In genomic region chr2:206143451-206143850, GRCh38 we compare ENCODE assay signal across 35 cellular contexts.
"Had no signal": no experiment of that assay in that cellular context is flagged by ENCODE, and none has a peak within 500 bp of the region (broad histone marks: within the 10 kb centered on the region; RNA-seq: fewer than 3 reads in every experiment).

No MANE protein-coding gene starts in this region.

- DNase-seq: activated B cell treated with CpG ODN at 0.5 μM for 24 hours; activated CD4-positive, alpha-beta memory T cell treated with anti-CD3 and anti-CD28 coated beads for 36 hours; activated CD4-positive, alpha-beta T cell treated with anti-CD3 and anti-CD28 coated beads for 4 hours; activated CD4-positive, alpha-beta T cell treated with anti-CD3 and anti-CD28 coated beads, Interleukin-2, amount 10 ng/mL, durations not matched to agents 24 days and 14 days; activated CD4-positive, alpha-beta T cell treated with anti-CD3 and anti-CD28 coated beads, Interleukin-2, amount 50 U/mL, for 1 hour; activated CD4-positive, alpha-beta T cell treated with anti-CD3 and anti-CD28 coated beads, Interleukin-2, amount 50 U/mL, for 4 hours; activated CD4-positive, CD25-positive, alpha-beta regulatory T cell treated with anti-CD3 and anti-CD28 coated beads, Interleukin-2, amount 50 U/mL, for 72 hours; activated CD8-positive, alpha-beta memory T cell treated with anti-CD3 and anti-CD28 coated beads, Interleukin-2, amount 50 U/mL, for 4 hours; activated CD8-positive, alpha-beta T cell treated with anti-CD3 and anti-CD28 coated beads for 36 hours; activated effector memory CD4-positive, alpha-beta T cell treated with Interleukin-2 at 50 U/mL for 16 hours; activated gamma-delta T cell; activated naive CD4-positive, alpha-beta T cell treated with anti-CD3 and anti-CD28 coated beads, Interleukin-2, amount 50 U/mL, for 16 hours; activated naive CD4-positive, alpha-beta T cell treated with Interleukin-2 at 50 U/mL for 16 hours; activated naive CD8-positive, alpha-beta T cell treated with anti-CD3 and anti-CD28 coated beads, Interleukin-2, amount 10 ng/mL, durations not matched to agents 7 days and 5 days; activated T-cell treated with anti-CD3 and anti-CD28 coated beads for 4 hours; activated T-cell treated with anti-CD3 and anti-CD28 coated beads, Interleukin-2, amount 50 U/mL, for 1 hour; activated T-cell treated with anti-CD3 and anti-CD28 coated beads, Interleukin-2, amount 50 U/mL, for 4 hours; activated T-cell treated with anti-CD3 and anti-CD28 coated beads, Interleukin-2, amount 50 U/mL, for 72 hours; adrenal gland; amniotic stem cell; aorta; body of pancreas; brain microvascular endothelial cell; cerebellar nuclear complex; T-helper 1 cell; T-helper 2 cell; T-helper 9 cell had no signal

- H3K27me3 Mint-ChIP-seq: activated B cell treated with CpG ODN at 0.5 μM for 24 hours; activated CD4-positive, alpha-beta memory T cell treated with anti-CD3 and anti-CD28 coated beads for 36 hours; activated CD4-positive, alpha-beta T cell treated with anti-CD3 and anti-CD28 coated beads, Interleukin-2, amount 10 ng/mL, durations not matched to agents 24 days and 14 days; activated CD8-positive, alpha-beta T cell treated with anti-CD3 and anti-CD28 coated beads for 36 hours; activated naive CD8-positive, alpha-beta T cell treated with anti-CD3 and anti-CD28 coated beads, Interleukin-2, amount 10 ng/mL, durations not matched to agents 7 days and 5 days; central memory CD8-positive, alpha-beta T cell had no signal

- ATAC-seq: activated CD8-positive, alpha-beta T cell treated with anti-CD3 and anti-CD28 coated beads for 36 hours; activated naive CD4-positive, alpha-beta T cell treated with anti-CD3 and anti-CD28 coated beads, Interleukin-2, amount 50 U/mL, for 72 hours; activated T-cell treated with anti-CD3 and anti-CD28 coated beads, Interleukin-2, amount 50 U/mL, for 4 hours; activated T-cell treated with anti-CD3 and anti-CD28 coated beads, Interleukin-2, amount 50 U/mL, for 72 hours; body of pancreas had no signal

- H3K9me3 Mint-ChIP-seq: activated B cell treated with CpG ODN at 0.5 μM for 24 hours; activated CD4-positive, alpha-beta memory T cell treated with anti-CD3 and anti-CD28 coated beads for 36 hours; activated CD4-positive, alpha-beta T cell treated with anti-CD3 and anti-CD28 coated beads, Interleukin-2, amount 10 ng/mL, durations not matched to agents 24 days and 14 days; activated CD8-positive, alpha-beta T cell treated with anti-CD3 and anti-CD28 coated beads for 36 hours; activated naive CD4-positive, alpha-beta T cell treated with anti-CD3 and anti-CD28 coated beads, Interleukin-2, amount 50 U/mL, for 72 hours; activated naive CD8-positive, alpha-beta T cell treated with anti-CD3 and anti-CD28 coated beads, Interleukin-2, amount 10 ng/mL, durations not matched to agents 7 days and 5 days; activated T-cell treated with anti-CD3 and anti-CD28 coated beads, Interleukin-2, amount 50 U/mL, for 4 hours; activated T-cell treated with anti-CD3 and anti-CD28 coated beads, Interleukin-2, amount 50 U/mL, for 72 hours; activated T-helper 1 cell treated with anti-CD3 and anti-CD28 coated beads, Interleukin-12 subunit alpha, Interleukin-12 subunit beta, Interleukin-2, Interleukin-4 antibody, amounts not matched to agents 30 ng/mL and 10 ng/mL and 1 ng/mL, durations not matched to agents 14 hours and 24 hours and 36 hours; activated T-helper 2 cell treated with anti-CD3 and anti-CD28 coated beads, Interferon-gamma antibody, Interleukin-2, Interleukin-4, amounts not matched to agents 10 μg/mL and 5 μg/mL and 100 μg/mL, durations not matched to agents 14 hours and 24 hours and 36 hours; central memory CD8-positive, alpha-beta T cell; T-helper 1 cell treated with Interleukin-12 subunit alpha and Interleukin-12 subunit beta and Interleukin-4 antibody, amounts not matched to agents 30 μg/mL and 1 μg/mL, for 36 hours; T-helper 2 cell treated with Interferon-gamma antibody and Interleukin-4, amounts not matched to agents 5 μg/mL and 100 μg/mL, for 36 hours had no signal

- H3K27ac ChIP-seq: adrenal gland, body of pancreas, brain microvascular endothelial cell, breast epithelium, VCaP had no signal

- H3K4me1 Mint-ChIP-seq: activated B cell treated with CpG ODN at 0.5 μM for 24 hours; activated CD4-positive, alpha-beta T cell treated with anti-CD3 and anti-CD28 coated beads, Interleukin-2, amount 10 ng/mL, durations not matched to agents 24 days and 14 days; activated naive CD8-positive, alpha-beta T cell treated with anti-CD3 and anti-CD28 coated beads, Interleukin-2, amount 10 ng/mL, durations not matched to agents 7 days and 5 days; central memory CD8-positive, alpha-beta T cell had no signal

- H3K4me3 Mint-ChIP-seq: activated B cell treated with CpG ODN at 0.5 μM for 24 hours; activated CD4-positive, alpha-beta memory T cell treated with anti-CD3 and anti-CD28 coated beads for 36 hours; activated CD4-positive, alpha-beta T cell treated with anti-CD3 and anti-CD28 coated beads, Interleukin-2, amount 10 ng/mL, durations not matched to agents 24 days and 14 days; activated CD8-positive, alpha-beta T cell treated with anti-CD3 and anti-CD28 coated beads for 36 hours; activated naive CD8-positive, alpha-beta T cell treated with anti-CD3 and anti-CD28 coated beads, Interleukin-2, amount 10 ng/mL, durations not matched to agents 7 days and 5 days; activated T-cell treated with anti-CD3 and anti-CD28 coated beads, Interleukin-2, amount 50 U/mL, for 4 hours; activated T-cell treated with anti-CD3 and anti-CD28 coated beads, Interleukin-2, amount 50 U/mL, for 72 hours; activated T-helper 1 cell treated with anti-CD3 and anti-CD28 coated beads, Interleukin-12 subunit alpha, Interleukin-12 subunit beta, Interleukin-2, Interleukin-4 antibody, amounts not matched to agents 30 ng/mL and 10 ng/mL and 1 ng/mL, durations not matched to agents 14 hours and 24 hours and 36 hours; central memory CD8-positive, alpha-beta T cell; T-helper 1 cell treated with Interleukin-12 subunit alpha and Interleukin-12 subunit beta and Interleukin-4 antibody, amounts not matched to agents 30 μg/mL and 1 μg/mL, for 36 hours; T-helper 2 cell treated with Interferon-gamma antibody and Interleukin-4, amounts not matched to agents 5 μg/mL and 100 μg/mL, for 36 hours had no signal

- H3K4me3 ChIP-seq: adrenal gland, body of pancreas, breast epithelium had no signal

- H3K27ac Mint-ChIP-seq: activated B cell treated with CpG ODN at 0.5 μM for 24 hours; activated CD4-positive, alpha-beta memory T cell treated with anti-CD3 and anti-CD28 coated beads for 36 hours; activated CD4-positive, alpha-beta T cell treated with anti-CD3 and anti-CD28 coated beads, Interleukin-2, amount 10 ng/mL, durations not matched to agents 24 days and 14 days; activated CD8-positive, alpha-beta T cell treated with anti-CD3 and anti-CD28 coated beads for 36 hours; activated naive CD8-positive, alpha-beta T cell treated with anti-CD3 and anti-CD28 coated beads, Interleukin-2, amount 10 ng/mL, durations not matched to agents 7 days and 5 days; activated T-helper 1 cell treated with anti-CD3 and anti-CD28 coated beads, Interleukin-12 subunit alpha, Interleukin-12 subunit beta, Interleukin-2, Interleukin-4 antibody, amounts not matched to agents 30 ng/mL and 10 ng/mL and 1 ng/mL, durations not matched to agents 14 hours and 24 hours and 36 hours; activated T-helper 2 cell treated with anti-CD3 and anti-CD28 coated beads, Interferon-gamma antibody, Interleukin-2, Interleukin-4, amounts not matched to agents 10 μg/mL and 5 μg/mL and 100 μg/mL, durations not matched to agents 14 hours and 24 hours and 36 hours; T-helper 1 cell treated with Interleukin-12 subunit alpha and Interleukin-12 subunit beta and Interleukin-4 antibody, amounts not matched to agents 30 μg/mL and 1 μg/mL, for 36 hours; T-helper 2 cell treated with Interferon-gamma antibody and Interleukin-4, amounts not matched to agents 5 μg/mL and 100 μg/mL, for 36 hours had no signal
